In genomic region chr5:180093651-180094382, GRCh38 we compare ENCODE assay signal across 16 cellular contexts. TPM values are rescaled to one million over a fixed set of nuclear protein-coding genes. Genes with fewer than 3 reads are reported as not detected.
DNase-seq lines count a peak whose midpoint lies in the region; ATAC-seq, FAIRE-seq and TF ChIP-seq lines count a peak whose summit lies in the region.
"Had no signal": no experiment of that assay in that cellular context is flagged by ENCODE, and none has a peak within 500 bp of the region (broad histone marks: within the 10 kb centered on the region; RNA-seq: fewer than 3 reads in every experiment).

No MANE protein-coding gene starts in this region.

- H3K9ac ChIP-seq in mesendoderm (ENCODE audit: low read length), result no peak overlapping the region

- H3K27ac ChIP-seq in HEK293 (ENCODE audit: extremely low read depth, low read depth, low read length) (no peak overlapping the region), adrenal gland (peak overlapping the region in 1 of 5 donors; percentile 6), mesendoderm (ENCODE audit: low read depth, low read length) (no peak overlapping the region)
- H3K27ac ChIP-seq: thoracic aorta had no signal

- no peak overlapping the region for H4K5ac ChIP-seq in mesendoderm (ENCODE audit: low read length)

- FAIRE-seq in HTR-8/SVneo (lab: Jason Lieb, UNC), result no peak
- FAIRE-seq: endometrium, GM12892, kidney had no signal

- no peaks in the 10 kb centered on the region; the same call in 1 of the 2 replicates for H3K4me1 ChIP-seq in HEK293 (ENCODE audit: control insufficient read depth, insufficient read depth, low read length)
- H3K4me1 ChIP-seq in adrenal gland (replicated peaks in 1 of 2), result peaks cover 0 to 5% of the 10 kb centered on the region in 2 donors
- no peaks in the 10 kb centered on the region for H3K4me1 ChIP-seq in mesendoderm (ENCODE audit: control insufficient read depth, low read depth, low read length)

- intact Hi-C loops in adrenal gland (cut with DNase I), result no loop called here

- H3K4me2 ChIP-seq in mesendoderm (ENCODE audit: low read length), result no peak overlapping the region

- H3K27me3 ChIP-seq in adrenal gland, result no peaks in the 10 kb centered on the region
- H3K27me3 ChIP-seq in mesendoderm (ENCODE audit: insufficient read depth, low read length, poor library complexity), result no peaks in the 10 kb centered on the region

- no peaks in the 10 kb centered on the region for H3K36me3 ChIP-seq in HEK293 (ENCODE audit: control insufficient read depth in 2 of 2, insufficient read depth in 1 of 2, low read length in 2 of 2)
- no peaks in the 10 kb centered on the region for H3K36me3 ChIP-seq in adrenal gland (replicated peaks in 1 of 2)
- no peaks in the 10 kb centered on the region for H3K36me3 ChIP-seq in mesendoderm (ENCODE audit: control insufficient read depth, insufficient read depth, low read length)
- H3K36me3 ChIP-seq: thoracic aorta had no signal

- H3K79me2 ChIP-seq in mesendoderm (ENCODE audit: control insufficient read depth, insufficient read depth, low read length), result no peaks in the 10 kb centered on the region

- 55 to 71% (median 65%) methylated on average over 6 to 9 of the region's 9 CpGs for WGBS in adrenal gland, 4 donors
- WGBS in mesendoderm (ENCODE audit: extremely low coverage, insufficient coverage, low lambda C conversion rate), result no CpG with 5 or more reads among the region's 9 CpGs

- no peak for TF ChIP-seq POLR2A in adrenal gland (IDR thresholded peaks at IDR 0.05)

- no peak overlapping the region for H4K8ac ChIP-seq in mesendoderm (ENCODE audit: low read depth, low read length)

- no peak overlapping the region for H3K18ac ChIP-seq in mesendoderm (ENCODE audit: low read length)

- H2BK15ac ChIP-seq in mesendoderm (replicated peaks; ENCODE audit: low read depth), result no peak overlapping the region

- DNase-seq in NCI-H524 treated with DMSO at 0.1 percent for 48 hours (lab: John Stamatoyannopoulos, UW) (peak; percentile 13), adrenal gland (peak in 4 of 7 donors; percentile 42 to 54 (median 48)), midbrain (lab: John Stamatoyannopoulos, UW) (peak; percentile 42), HTR-8/SVneo (ENCODE audit: insufficient read length, low spot score) (no peak), mesendoderm (no peak), cerebellar nuclear complex (lab: John Stamatoyannopoulos, UW) (no peak)
- DNase-seq: activated CD4-positive, alpha-beta T cell treated with anti-CD3 and anti-CD28 coated beads for 48 hours; activated naive CD8-positive, alpha-beta T cell treated with anti-CD3 and anti-CD28 coated beads, Interleukin-2, amount 50 U/mL, for 24 hours; activated T-cell treated with anti-CD3 and anti-CD28 coated beads, Interleukin-2, amount 50 U/mL, for 1 hour; kidney; PC-3 had no signal

- TF ChIP-seq CTCF in HEK293 (tag by site-specific recombination; IDR thresholded peaks at IDR 0.05) (no peak), adrenal gland (IDR thresholded peaks at IDR 0.05) (no peak)

- H3K4ac ChIP-seq in mesendoderm (ENCODE audit: low read depth, low read length), result no peak overlapping the region

- no peak for ATAC-seq in GM21526 (IDR thresholded peaks at IDR 0.05; ENCODE audit: low FRiP score, unreplicated experiment)
- ATAC-seq: activated naive CD8-positive, alpha-beta T cell treated with anti-CD3 and anti-CD28 coated beads, Interleukin-2, amount 50 U/mL, for 24 hours; PC-3 had no signal

- H2BK120ac ChIP-seq in mesendoderm (ENCODE audit: low read depth, low read length), result no peak overlapping the region

- H3K4me3 ChIP-seq in HEK293 (ENCODE audit: low read depth, low read length) (no peak overlapping the region), adrenal gland (no peak overlapping the region), mesendoderm (ENCODE audit: low read length) (no peak overlapping the region)
- H3K4me3 ChIP-seq: thoracic aorta had no signal

- CTCF ChIA-PET in HEK293 (lab: Yijun Ruan, JAX), result no interaction called here

- no peak overlapping the region for H2BK5ac ChIP-seq in mesendoderm (ENCODE audit: low read length)

- no peak overlapping the region for H3K56ac ChIP-seq in mesendoderm (ENCODE audit: low read length)

- POLR2A ChIA-PET in HEK293 (lab: Yijun Ruan, JAX), result no interaction called here

- H3K79me1 ChIP-seq in mesendoderm (ENCODE audit: low read length), result no peaks in the 10 kb centered on the region

- no peak overlapping the region for H2AK5ac ChIP-seq in mesendoderm (ENCODE audit: low read length)

- no peak overlapping the region for H3K23ac ChIP-seq in mesendoderm (ENCODE audit: low read length)

- H3K9me3 ChIP-seq in HEK293 (ENCODE audit: control insufficient read depth, insufficient read depth, low read depth, low read length) (no peaks in the 10 kb centered on the region), adrenal gland (replicated peaks in 1 of 3) (no peaks in the 10 kb centered on the region)
- H3K9me3 ChIP-seq: thoracic aorta had no signal

TF ChIP-seq in HEK293, 187 proteins besides CTCF, POLR2A, EP300 and RAD21:
- peak; percentile 54 for TF ChIP-seq ZFHX2 (tag by site-specific recombination; conservative IDR thresholded peaks at IDR 0.05)
- no peak for TF ChIP-seq OVOL3 (tag by site-specific recombination; IDR thresholded peaks at IDR 0.05)
- peak; percentile 66 for TF ChIP-seq EGR2 (tag by site-specific recombination; IDR thresholded peaks at IDR 0.05; ENCODE audit: low read depth)
TF ChIP-seq in HEK293: peak in this region for 2.

RNA-seq across cellular contexts. Expression of gene RNF130, which starts 22.3 kb away (rescaled TPM):
- 100 to 1,000 TPM in 3 of 8 donors, 10 to 100 TPM in 5; 53.5 to 138 (median 80.6) TPM for total RNA-seq in adrenal gland
- polyA plus RNA-seq in adrenal gland, result 10 to 100 TPM; 36.8 to 58.8 (median 51.2) TPM
- polyA plus RNA-seq in mesendoderm (2013, experiment 1 of 2), result 41.0 TPM
- polyA plus RNA-seq in mesendoderm (2013, experiment 2 of 2), result 42.5 TPM

Comparison
In these comparisons a context has a peak if more than half of its experiments do, and no peak if none do; other contexts are left out.
1. DNase-seq: peak in NCI-H524 treated with DMSO at 0.1 percent for 48 hours (single experiment), adrenal gland (4 of 7) and midbrain (single experiment); none in HTR-8/SVneo (single experiment), mesendoderm (single experiment) and cerebellar nuclear complex (0 of 2).